Comparison of ENCODE assay signal across 1 cellular context in the genomic region with DNA sequence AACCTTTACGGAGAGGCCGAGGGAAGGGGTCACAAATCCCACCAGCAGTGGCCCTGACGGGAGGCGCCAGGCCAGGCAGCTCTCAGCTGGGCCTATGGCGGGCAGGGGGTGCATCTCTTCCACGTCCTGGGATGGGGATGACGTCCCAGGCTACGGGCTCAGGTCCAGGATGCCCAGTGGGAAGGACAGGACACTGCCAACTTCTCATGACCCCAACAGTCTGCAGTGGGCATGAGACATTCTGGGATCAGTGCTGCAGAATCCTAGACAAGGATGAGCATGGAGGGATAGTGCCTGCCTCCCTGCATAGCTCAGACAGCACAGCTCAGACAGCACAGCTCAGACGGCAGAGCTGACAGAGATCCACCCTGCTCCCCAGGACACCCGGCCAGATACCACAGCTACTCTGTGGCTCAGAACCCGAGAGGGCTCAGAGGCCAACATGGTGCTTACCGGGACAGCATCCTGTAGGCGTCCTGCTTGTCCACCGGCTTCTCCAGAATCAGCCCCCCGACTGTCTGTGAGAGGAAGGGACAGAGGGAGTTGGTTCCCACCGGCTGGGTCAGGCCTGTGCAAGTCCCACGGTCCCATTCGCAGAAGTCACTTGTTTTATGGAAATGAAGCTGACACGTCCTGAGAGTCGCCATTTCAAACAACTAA.
TF ChIP-seq lines count a peak whose summit lies in the region.

No MANE protein-coding gene starts in this region.

TF ChIP-seq in WTC11, 78 proteins besides CTCF, POLR2A, EP300 and RAD21:
- TF ChIP-seq, protein P1, sequence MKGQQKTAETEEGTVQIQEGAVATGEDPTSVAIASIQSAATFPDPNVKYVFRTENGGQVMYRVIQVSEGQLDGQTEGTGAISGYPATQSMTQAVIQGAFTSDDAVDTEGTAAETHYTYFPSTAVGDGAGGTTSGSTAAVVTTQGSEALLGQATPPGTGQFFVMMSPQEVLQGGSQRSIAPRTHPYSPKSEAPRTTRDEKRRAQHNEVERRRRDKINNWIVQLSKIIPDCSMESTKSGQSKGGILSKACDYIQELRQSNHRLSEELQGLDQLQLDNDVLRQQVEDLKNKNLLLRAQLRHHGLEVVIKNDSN (CRISPR knock-in tag; IDR thresholded peaks at IDR 0.05): no peak
- TF ChIP-seq ZNF416 (CRISPR knock-in tag; IDR thresholded peaks at IDR 0.05): no peak
- TF ChIP-seq, protein P2, sequence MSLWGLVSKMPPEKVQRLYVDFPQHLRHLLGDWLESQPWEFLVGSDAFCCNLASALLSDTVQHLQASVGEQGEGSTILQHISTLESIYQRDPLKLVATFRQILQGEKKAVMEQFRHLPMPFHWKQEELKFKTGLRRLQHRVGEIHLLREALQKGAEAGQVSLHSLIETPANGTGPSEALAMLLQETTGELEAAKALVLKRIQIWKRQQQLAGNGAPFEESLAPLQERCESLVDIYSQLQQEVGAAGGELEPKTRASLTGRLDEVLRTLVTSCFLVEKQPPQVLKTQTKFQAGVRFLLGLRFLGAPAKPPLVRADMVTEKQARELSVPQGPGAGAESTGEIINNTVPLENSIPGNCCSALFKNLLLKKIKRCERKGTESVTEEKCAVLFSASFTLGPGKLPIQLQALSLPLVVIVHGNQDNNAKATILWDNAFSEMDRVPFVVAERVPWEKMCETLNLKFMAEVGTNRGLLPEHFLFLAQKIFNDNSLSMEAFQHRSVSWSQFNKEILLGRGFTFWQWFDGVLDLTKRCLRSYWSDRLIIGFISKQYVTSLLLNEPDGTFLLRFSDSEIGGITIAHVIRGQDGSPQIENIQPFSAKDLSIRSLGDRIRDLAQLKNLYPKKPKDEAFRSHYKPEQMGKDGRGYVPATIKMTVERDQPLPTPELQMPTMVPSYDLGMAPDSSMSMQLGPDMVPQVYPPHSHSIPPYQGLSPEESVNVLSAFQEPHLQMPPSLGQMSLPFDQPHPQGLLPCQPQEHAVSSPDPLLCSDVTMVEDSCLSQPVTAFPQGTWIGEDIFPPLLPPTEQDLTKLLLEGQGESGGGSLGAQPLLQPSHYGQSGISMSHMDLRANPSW (CRISPR knock-in tag; conservative IDR thresholded peaks at IDR 0.05; ENCODE audit: low read depth): no peak
- no peak for TF ChIP-seq EMX1 (CRISPR knock-in tag; IDR thresholded peaks at IDR 0.05)
- TF ChIP-seq, protein P3, sequence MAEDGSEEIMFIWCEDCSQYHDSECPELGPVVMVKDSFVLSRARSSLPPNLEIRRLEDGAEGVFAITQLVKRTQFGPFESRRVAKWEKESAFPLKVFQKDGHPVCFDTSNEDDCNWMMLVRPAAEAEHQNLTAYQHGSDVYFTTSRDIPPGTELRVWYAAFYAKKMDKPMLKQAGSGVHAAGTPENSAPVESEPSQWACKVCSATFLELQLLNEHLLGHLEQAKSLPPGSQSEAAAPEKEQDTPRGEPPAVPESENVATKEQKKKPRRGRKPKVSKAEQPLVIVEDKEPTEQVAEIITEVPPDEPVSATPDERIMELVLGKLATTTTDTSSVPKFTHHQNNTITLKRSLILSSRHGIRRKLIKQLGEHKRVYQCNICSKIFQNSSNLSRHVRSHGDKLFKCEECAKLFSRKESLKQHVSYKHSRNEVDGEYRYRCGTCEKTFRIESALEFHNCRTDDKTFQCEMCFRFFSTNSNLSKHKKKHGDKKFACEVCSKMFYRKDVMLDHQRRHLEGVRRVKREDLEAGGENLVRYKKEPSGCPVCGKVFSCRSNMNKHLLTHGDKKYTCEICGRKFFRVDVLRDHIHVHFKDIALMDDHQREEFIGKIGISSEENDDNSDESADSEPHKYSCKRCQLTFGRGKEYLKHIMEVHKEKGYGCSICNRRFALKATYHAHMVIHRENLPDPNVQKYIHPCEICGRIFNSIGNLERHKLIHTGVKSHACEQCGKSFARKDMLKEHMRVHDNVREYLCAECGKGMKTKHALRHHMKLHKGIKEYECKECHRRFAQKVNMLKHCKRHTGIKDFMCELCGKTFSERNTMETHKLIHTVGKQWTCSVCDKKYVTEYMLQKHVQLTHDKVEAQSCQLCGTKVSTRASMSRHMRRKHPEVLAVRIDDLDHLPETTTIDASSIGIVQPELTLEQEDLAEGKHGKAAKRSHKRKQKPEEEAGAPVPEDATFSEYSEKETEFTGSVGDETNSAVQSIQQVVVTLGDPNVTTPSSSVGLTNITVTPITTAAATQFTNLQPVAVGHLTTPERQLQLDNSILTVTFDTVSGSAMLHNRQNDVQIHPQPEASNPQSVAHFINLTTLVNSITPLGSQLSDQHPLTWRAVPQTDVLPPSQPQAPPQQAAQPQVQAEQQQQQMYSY (CRISPR knock-in tag; IDR thresholded peaks at IDR 0.05): no peak
- TF ChIP-seq GABPB1 (CRISPR knock-in tag; IDR thresholded peaks at IDR 0.05): no peak
- no peak for TF ChIP-seq SOX15 (CRISPR knock-in tag; IDR thresholded peaks at IDR 0.05)
- TF ChIP-seq NFE2L1 (CRISPR knock-in tag; IDR thresholded peaks at IDR 0.05): no peak
- TF ChIP-seq, protein P4, sequence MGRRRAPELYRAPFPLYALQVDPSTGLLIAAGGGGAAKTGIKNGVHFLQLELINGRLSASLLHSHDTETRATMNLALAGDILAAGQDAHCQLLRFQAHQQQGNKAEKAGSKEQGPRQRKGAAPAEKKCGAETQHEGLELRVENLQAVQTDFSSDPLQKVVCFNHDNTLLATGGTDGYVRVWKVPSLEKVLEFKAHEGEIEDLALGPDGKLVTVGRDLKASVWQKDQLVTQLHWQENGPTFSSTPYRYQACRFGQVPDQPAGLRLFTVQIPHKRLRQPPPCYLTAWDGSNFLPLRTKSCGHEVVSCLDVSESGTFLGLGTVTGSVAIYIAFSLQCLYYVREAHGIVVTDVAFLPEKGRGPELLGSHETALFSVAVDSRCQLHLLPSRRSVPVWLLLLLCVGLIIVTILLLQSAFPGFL (CRISPR knock-in tag; IDR thresholded peaks at IDR 0.05; ENCODE audit: borderline replicate concordance): no peak
- TF ChIP-seq GTF2I (CRISPR knock-in tag; conservative IDR thresholded peaks at IDR 0.05): no peak
- TF ChIP-seq, protein P5, sequence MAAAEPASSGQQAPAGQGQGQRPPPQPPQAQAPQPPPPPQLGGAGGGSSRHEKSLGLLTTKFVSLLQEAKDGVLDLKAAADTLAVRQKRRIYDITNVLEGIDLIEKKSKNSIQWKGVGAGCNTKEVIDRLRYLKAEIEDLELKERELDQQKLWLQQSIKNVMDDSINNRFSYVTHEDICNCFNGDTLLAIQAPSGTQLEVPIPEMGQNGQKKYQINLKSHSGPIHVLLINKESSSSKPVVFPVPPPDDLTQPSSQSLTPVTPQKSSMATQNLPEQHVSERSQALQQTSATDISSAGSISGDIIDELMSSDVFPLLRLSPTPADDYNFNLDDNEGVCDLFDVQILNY (CRISPR knock-in tag; IDR thresholded peaks at IDR 0.05): no peak
- TF ChIP-seq, protein P6, sequence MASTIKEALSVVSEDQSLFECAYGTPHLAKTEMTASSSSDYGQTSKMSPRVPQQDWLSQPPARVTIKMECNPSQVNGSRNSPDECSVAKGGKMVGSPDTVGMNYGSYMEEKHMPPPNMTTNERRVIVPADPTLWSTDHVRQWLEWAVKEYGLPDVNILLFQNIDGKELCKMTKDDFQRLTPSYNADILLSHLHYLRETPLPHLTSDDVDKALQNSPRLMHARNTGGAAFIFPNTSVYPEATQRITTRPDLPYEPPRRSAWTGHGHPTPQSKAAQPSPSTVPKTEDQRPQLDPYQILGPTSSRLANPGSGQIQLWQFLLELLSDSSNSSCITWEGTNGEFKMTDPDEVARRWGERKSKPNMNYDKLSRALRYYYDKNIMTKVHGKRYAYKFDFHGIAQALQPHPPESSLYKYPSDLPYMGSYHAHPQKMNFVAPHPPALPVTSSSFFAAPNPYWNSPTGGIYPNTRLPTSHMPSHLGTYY (CRISPR knock-in tag; IDR thresholded peaks at IDR 0.05): no peak
- TF ChIP-seq, protein P7, sequence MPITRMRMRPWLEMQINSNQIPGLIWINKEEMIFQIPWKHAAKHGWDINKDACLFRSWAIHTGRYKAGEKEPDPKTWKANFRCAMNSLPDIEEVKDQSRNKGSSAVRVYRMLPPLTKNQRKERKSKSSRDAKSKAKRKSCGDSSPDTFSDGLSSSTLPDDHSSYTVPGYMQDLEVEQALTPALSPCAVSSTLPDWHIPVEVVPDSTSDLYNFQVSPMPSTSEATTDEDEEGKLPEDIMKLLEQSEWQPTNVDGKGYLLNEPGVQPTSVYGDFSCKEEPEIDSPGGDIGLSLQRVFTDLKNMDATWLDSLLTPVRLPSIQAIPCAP (CRISPR knock-in tag; IDR thresholded peaks at IDR 0.05): no peak
- no peak for TF ChIP-seq NR1H2 (CRISPR knock-in tag; IDR thresholded peaks at IDR 0.05)
- TF ChIP-seq, protein P8, sequence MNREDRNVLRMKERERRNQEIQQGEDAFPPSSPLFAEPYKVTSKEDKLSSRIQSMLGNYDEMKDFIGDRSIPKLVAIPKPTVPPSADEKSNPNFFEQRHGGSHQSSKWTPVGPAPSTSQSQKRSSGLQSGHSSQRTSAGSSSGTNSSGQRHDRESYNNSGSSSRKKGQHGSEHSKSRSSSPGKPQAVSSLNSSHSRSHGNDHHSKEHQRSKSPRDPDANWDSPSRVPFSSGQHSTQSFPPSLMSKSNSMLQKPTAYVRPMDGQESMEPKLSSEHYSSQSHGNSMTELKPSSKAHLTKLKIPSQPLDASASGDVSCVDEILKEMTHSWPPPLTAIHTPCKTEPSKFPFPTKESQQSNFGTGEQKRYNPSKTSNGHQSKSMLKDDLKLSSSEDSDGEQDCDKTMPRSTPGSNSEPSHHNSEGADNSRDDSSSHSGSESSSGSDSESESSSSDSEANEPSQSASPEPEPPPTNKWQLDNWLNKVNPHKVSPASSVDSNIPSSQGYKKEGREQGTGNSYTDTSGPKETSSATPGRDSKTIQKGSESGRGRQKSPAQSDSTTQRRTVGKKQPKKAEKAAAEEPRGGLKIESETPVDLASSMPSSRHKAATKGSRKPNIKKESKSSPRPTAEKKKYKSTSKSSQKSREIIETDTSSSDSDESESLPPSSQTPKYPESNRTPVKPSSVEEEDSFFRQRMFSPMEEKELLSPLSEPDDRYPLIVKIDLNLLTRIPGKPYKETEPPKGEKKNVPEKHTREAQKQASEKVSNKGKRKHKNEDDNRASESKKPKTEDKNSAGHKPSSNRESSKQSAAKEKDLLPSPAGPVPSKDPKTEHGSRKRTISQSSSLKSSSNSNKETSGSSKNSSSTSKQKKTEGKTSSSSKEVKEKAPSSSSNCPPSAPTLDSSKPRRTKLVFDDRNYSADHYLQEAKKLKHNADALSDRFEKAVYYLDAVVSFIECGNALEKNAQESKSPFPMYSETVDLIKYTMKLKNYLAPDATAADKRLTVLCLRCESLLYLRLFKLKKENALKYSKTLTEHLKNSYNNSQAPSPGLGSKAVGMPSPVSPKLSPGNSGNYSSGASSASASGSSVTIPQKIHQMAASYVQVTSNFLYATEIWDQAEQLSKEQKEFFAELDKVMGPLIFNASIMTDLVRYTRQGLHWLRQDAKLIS (CRISPR knock-in tag; IDR thresholded peaks at IDR 0.05; ENCODE audit: borderline replicate concordance): no peak
- TF ChIP-seq, protein P9, sequence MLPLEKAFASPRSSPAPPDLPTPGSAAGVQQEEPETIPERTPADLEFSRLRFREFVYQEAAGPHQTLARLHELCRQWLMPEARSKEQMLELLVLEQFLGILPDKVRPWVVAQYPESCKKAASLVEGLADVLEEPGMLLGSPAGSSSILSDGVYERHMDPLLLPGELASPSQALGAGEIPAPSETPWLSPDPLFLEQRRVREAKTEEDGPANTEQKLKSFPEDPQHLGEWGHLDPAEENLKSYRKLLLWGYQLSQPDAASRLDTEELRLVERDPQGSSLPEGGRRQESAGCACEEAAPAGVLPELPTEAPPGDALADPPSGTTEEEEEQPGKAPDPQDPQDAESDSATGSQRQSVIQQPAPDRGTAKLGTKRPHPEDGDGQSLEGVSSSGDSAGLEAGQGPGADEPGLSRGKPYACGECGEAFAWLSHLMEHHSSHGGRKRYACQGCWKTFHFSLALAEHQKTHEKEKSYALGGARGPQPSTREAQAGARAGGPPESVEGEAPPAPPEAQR (CRISPR knock-in tag; IDR thresholded peaks at IDR 0.05): no peak
